Comparison of ENCODE assay signal across 20 cellular contexts in genomic region chr2:75597949-75598348, GRCh38. TPM values are rescaled to one million over a fixed set of nuclear protein-coding genes. Genes with fewer than 3 reads are reported as not detected.
"Had no signal": no experiment of that assay in that cellular context is flagged by ENCODE, and none has a peak within 500 bp of the region (broad histone marks: within the 10 kb centered on the region; RNA-seq: fewer than 3 reads in every experiment).

No MANE protein-coding gene starts in this region.

- H3K36me3 Mint-ChIP-seq: naive thymus-derived CD8-positive, alpha-beta T cell had no signal

- ATAC-seq: heart left ventricle; mucosa of descending colon; naive thymus-derived CD8-positive, alpha-beta T cell; right cardiac atrium had no signal

- H3K27ac Mint-ChIP-seq: endodermal cell; naive thymus-derived CD8-positive, alpha-beta T cell had no signal

- H3K4me3 Mint-ChIP-seq: endodermal cell; naive thymus-derived CD8-positive, alpha-beta T cell had no signal

- H3K4me1 ChIP-seq: heart left ventricle, uterus had no signal

- H3K27me3 ChIP-seq: heart left ventricle, ovary, suprapubic skin, thyroid gland, upper lobe of left lung, uterus had no signal

- H3K9me3 Mint-ChIP-seq: endodermal cell; naive thymus-derived CD8-positive, alpha-beta T cell had no signal

- H3K9me3 ChIP-seq: mucosa of descending colon, ovary, suprapubic skin, thyroid gland, upper lobe of left lung, uterus had no signal

- H3K4me1 Mint-ChIP-seq: endodermal cell; naive thymus-derived CD8-positive, alpha-beta T cell had no signal

- H3K36me3 ChIP-seq: heart left ventricle, ovary, suprapubic skin, thyroid gland, upper lobe of left lung, uterus had no signal

- DNase-seq: effector CD4-positive, alpha-beta T cell; endodermal cell; heart left ventricle; hippocampal formation; kidney glomerular epithelial cell; mucosa of descending colon; naive thymus-derived CD8-positive, alpha-beta T cell; ovary; right cardiac atrium; small intestine; stimulated activated CD4-positive, alpha-beta T cell treated with anti-CD3 and anti-CD28 coated beads, Interleukin-2, amount 100 ng/mL, for 48 hours; stimulated activated naive CD4-positive, alpha-beta T cell treated with Interleukin-2 at 50 U/mL for 16 hours; thyroid gland; uterus had no signal

- FAIRE-seq: frontal cortex, islet of Langerhans, small intestine had no signal

- H3K27ac ChIP-seq: coronary artery, heart left ventricle, ovary, suprapubic skin, thyroid gland, upper lobe of left lung, uterus had no signal

- H3K4me3 ChIP-seq: coronary artery, heart left ventricle, mucosa of descending colon, ovary, suprapubic skin, thyroid gland, upper lobe of left lung, uterus had no signal

RNA-seq across cellular contexts. Expression of gene EVA1A, which starts 37.2 kb away (rescaled TPM):
- total RNA-seq: naive thymus-derived CD8-positive, alpha-beta T cell had no signal
- polyA plus RNA-seq: neural cell had no signal
